Comparison of ENCODE assay signal across 25 cellular contexts in genomic region chr4:106414366-106414765, GRCh38. TPM values are rescaled to one million over a fixed set of nuclear protein-coding genes. Genes with fewer than 3 reads are reported as not detected.
DNase-seq lines count a peak whose midpoint lies in the region; ATAC-seq, FAIRE-seq and TF ChIP-seq lines count a peak whose summit lies in the region.
"Had no signal": no experiment of that assay in that cellular context is flagged by ENCODE, and none has a peak within 500 bp of the region (broad histone marks: within the 10 kb centered on the region; RNA-seq: fewer than 3 reads in every experiment).

No MANE protein-coding gene starts in this region.

- H3K9ac ChIP-seq in GM23248: no peak overlapping the region
- H3K9ac ChIP-seq: BLaER1 had no signal

- no peaks in the 10 kb centered on the region; the same call in 1 of the 2 replicates for H3F3A ChIP-seq in GM23248 (ENCODE audit: insufficient read depth)

- H3K27me3 ChIP-seq in GM23248 (replicated peaks; ENCODE audit: insufficient read depth) (no peaks in the 10 kb centered on the region), bronchial epithelial cell (ENCODE audit: control insufficient read depth, insufficient read depth, low read length) (no peaks in the 10 kb centered on the region)
- H3K27me3 ChIP-seq: BLaER1 had no signal

- H3K9me3 ChIP-seq in GM23248 (ENCODE audit: low read depth): no peaks in the 10 kb centered on the region
- H3K9me3 ChIP-seq: BLaER1 had no signal

- H3K4me2 ChIP-seq in GM23248 (ENCODE audit: unreplicated experiment): peak overlapping the region; percentile 3
- H3K4me2 ChIP-seq: BLaER1 had no signal

- peaks cover 15% of the 10 kb centered on the region for H3K4me1 ChIP-seq in GM23248 (ENCODE audit: insufficient read depth)
- H3K4me1 ChIP-seq: BLaER1 had no signal

- FAIRE-seq in bronchial epithelial cell (lab: Jason Lieb, UNC): no peak
- FAIRE-seq: A204.1, GM19239, H1, HepG2 had no signal

- H3K79me2 ChIP-seq in GM23248 (ENCODE audit: insufficient read depth): no peaks in the 10 kb centered on the region

- no peak for TF ChIP-seq CTCF in bronchial epithelial cell (IDR thresholded peaks at IDR 0.05; ENCODE audit: insufficient read depth, low read length, severe bottlenecking)

- H2AFZ ChIP-seq in GM23248: 0 out of 2 replicates have a peak overlapping the region, but pooled peaks have one; percentile 2

- no peak overlapping the region for H3K27ac ChIP-seq in GM23248
- H3K27ac ChIP-seq: BLaER1 had no signal

- in situ Hi-C loops in GM23248 (cut with MboI): no loop called here

- peak; percentile 35 for DNase-seq in COLO829 (ENCODE audit: low spot score)
- DNase-seq in GM23248: peak; percentile 30
- peak; percentile 76 for DNase-seq in bronchial epithelial cell (ENCODE audit: low read depth)
- DNase-seq in iris pigment epithelial cell (ENCODE audit: low read depth): peak; percentile 6
- no peak for DNase-seq in stimulated activated CD4-positive, alpha-beta T cell treated with anti-CD3 and anti-CD28 coated beads, Interleukin-2, amount 100 ng/mL, for 48 hours
- no peak for DNase-seq in Ammon's horn (ENCODE audit: low spot score)
- no peak for DNase-seq in NCI-H526 treated with DMSO at 0.1 percent for 48 hours (lab: John Stamatoyannopoulos, UW)
- DNase-seq: CD8-positive, alpha-beta T cell; DND-41; GF-D8; KBM-7; NCI-H1105; NCI-H2081; NCI-H2171 treated with DMSO at 0.1 percent for 48 hours; NCI-H446 treated with DMSO at 0.1 percent for 48 hours; NCI-H748 treated with DMSO at 0.1 percent for 48 hours; NK-92 treated with Interleukin-12 subunit alpha and Interleukin-12 subunit beta, amount 100 ng/mL, for 24 hours; Right ventricle myocardium superior had no signal

- no peaks in the 10 kb centered on the region for H3K36me3 ChIP-seq in GM23248 (ENCODE audit: low read depth)
- H3K36me3 ChIP-seq in bronchial epithelial cell (ENCODE audit: control insufficient read depth, insufficient read depth, low read length): no peaks in the 10 kb centered on the region
- H3K36me3 ChIP-seq: BLaER1 had no signal

- no peak for ATAC-seq in GM18502 (IDR thresholded peaks at IDR 0.05; ENCODE audit: poor library complexity, unreplicated experiment)
- ATAC-seq: CD8-positive, alpha-beta T cell; HepG2 had no signal

- no peaks in the 10 kb centered on the region for H4K20me1 ChIP-seq in GM23248 (ENCODE audit: insufficient read depth)
- H4K20me1 ChIP-seq: BLaER1 had no signal

- H3K9me2 ChIP-seq in GM23248 (ENCODE audit: insufficient read depth): no peaks in the 10 kb centered on the region

- H3K4me3 ChIP-seq in GM23248: no peak overlapping the region
- H3K4me3 ChIP-seq in bronchial epithelial cell (ENCODE audit: low read depth, low read length): no peak overlapping the region
- H3K4me3 ChIP-seq: BLaER1 had no signal

RNA-seq across cellular contexts. Expression of gene GIMD1, which starts 45.8 kb away (rescaled TPM):
- total RNA-seq in GM23248 (2014; rRNA removed; shearing (Covaris generic)): not detected in 2 replicates
- 0.32 TPM in 1 of 2 replicates, not detected in the other for polyA plus RNA-seq in GM23248 (2016; fragmentation: Nextera tagmentation; extraction: Ambion mirVana)
- total RNA-seq in bronchial epithelial cell: not detected in 2 replicates
- total RNA-seq: CD8-positive, alpha-beta T cell; H1; HepG2; OCI-LY7; Right ventricle myocardium superior had no signal
- polyA plus RNA-seq: H1, HepG2 had no signal

Comparison
In these comparisons a context has a peak if more than half of its experiments do, and no peak if none do; other contexts are left out.
1. DNase-seq: peak in COLO829 (single experiment), GM23248 (single experiment), bronchial epithelial cell (single experiment) and iris pigment epithelial cell (single experiment); none in stimulated activated CD4-positive, alpha-beta T cell treated with anti-CD3 and anti-CD28 coated beads, Interleukin-2, amount 100 ng/mL, for 48 hours (0 of 2), Ammon's horn (single experiment) and NCI-H526 treated with DMSO at 0.1 percent for 48 hours (single experiment).